17 cellular contexts compared by ENCODE assay signal in the genomic region with DNA sequence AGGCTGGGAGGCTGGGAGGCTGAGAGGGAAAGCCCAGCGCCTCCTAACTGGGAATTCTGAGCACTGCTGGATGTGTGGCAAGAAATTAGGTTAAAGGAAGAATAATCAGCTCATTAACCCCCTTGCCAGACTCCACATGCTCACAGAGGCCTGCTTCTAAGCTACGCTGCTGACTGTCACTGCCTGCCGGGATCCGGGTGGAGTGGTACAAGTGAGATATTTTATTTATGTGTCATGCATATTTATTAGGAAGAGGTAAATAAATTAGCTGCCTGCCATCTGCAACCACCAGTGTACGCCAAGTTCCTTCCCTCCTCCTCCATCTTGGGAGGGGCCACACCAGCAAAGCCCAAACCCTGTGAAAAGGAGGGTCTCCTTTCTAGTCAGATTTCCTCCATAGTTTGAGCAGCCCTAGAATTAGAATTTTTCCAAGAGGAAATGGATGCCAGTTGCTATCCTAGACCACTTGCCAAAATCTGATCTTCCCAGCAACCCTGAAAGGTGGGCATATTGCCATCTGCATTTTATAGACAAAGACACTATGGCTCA. TPM values are rescaled to one million over a fixed set of nuclear protein-coding genes. Genes with fewer than 3 reads are reported as not detected.
DNase-seq lines count a peak whose midpoint lies in the region; ATAC-seq and TF ChIP-seq lines count a peak whose summit lies in the region.
"Had no signal": no experiment of that assay in that cellular context is flagged by ENCODE, and none has a peak within 500 bp of the region (broad histone marks: within the 10 kb centered on the region; RNA-seq: fewer than 3 reads in every experiment).

No MANE protein-coding gene starts in this region.

- DNase-seq in AG10803 (ENCODE audit: low read depth), result peak; percentile 10
- DNase-seq in EH (ENCODE audit: low read depth), result peak; percentile 20
- DNase-seq in M059J (ENCODE audit: low read depth), result peak; percentile 64
- DNase-seq in astrocyte of the hippocampus (ENCODE audit: low read depth, low spot score), result peak; percentile 36
- no peak for DNase-seq in stimulated activated CD4-positive, alpha-beta T cell treated with anti-CD3 and anti-CD28 coated beads, Interleukin-2, amount 100 ng/mL, for 48 hours
- DNase-seq: ACHN; BE2C; CD4-positive, alpha-beta memory T cell; DND-41; H7; KG1 had no signal

- no peak overlapping the region for H3K4me3 ChIP-seq in AG10803 (ENCODE audit: low read length)
- H3K4me3 ChIP-seq: GM23338 had no signal

- ATAC-seq in HG02642 (IDR thresholded peaks at IDR 0.05; ENCODE audit: poor library complexity, unreplicated experiment) (no peak), GM19324 (IDR thresholded peaks at IDR 0.05; ENCODE audit: low FRiP score, unreplicated experiment) (no peak), GM21360 (IDR thresholded peaks at IDR 0.05; ENCODE audit: unreplicated experiment) (no peak)
- ATAC-seq: GM23338 had no signal

- TF ChIP-seq CTCF in AG10803 (conservative IDR thresholded peaks at IDR 0.05; ENCODE audit: low read length), result no peak

RNA-seq across cellular contexts. Expression of gene GRIP2, which starts 43.5 kb away (rescaled TPM):
- total RNA-seq in M059J (2014; rRNA removed; shearing (Covaris generic)), result 6.8 and 7.6 TPM in 2 replicates
- total RNA-seq: A172; CD4-positive, alpha-beta memory T cell; HT1080 had no signal

Comparison
In these comparisons a context has a peak if more than half of its experiments do, and no peak if none do; other contexts are left out.
1. DNase-seq: peak in AG10803 (single experiment), EH (single experiment), M059J (single experiment) and astrocyte of the hippocampus (single experiment); none in stimulated activated CD4-positive, alpha-beta T cell treated with anti-CD3 and anti-CD28 coated beads, Interleukin-2, amount 100 ng/mL, for 48 hours (0 of 2).